16 cellular contexts compared by ENCODE assay signal in genomic region chr18:41499345-41499744, GRCh38.
DNase-seq lines count a peak whose midpoint lies in the region; ATAC-seq and TF ChIP-seq lines count a peak whose summit lies in the region.
"Had no signal": no experiment of that assay in that cellular context is flagged by ENCODE, and none has a peak within 500 bp of the region (broad histone marks: within the 10 kb centered on the region; RNA-seq: fewer than 3 reads in every experiment).

No MANE protein-coding gene starts in this region.

- no peak overlapping the region for H2BK5ac ChIP-seq in neuronal stem cell (ENCODE audit: low read length)

- CTCF ChIA-PET in MCF 10A (lab: Yijun Ruan, JAX): interaction anchor here (0.7 kb wide), 1 partner anchor 21 kb away, joined by 3 read pairs; no protein-coding TSS in a partner anchor

- no peak overlapping the region for H3K9ac ChIP-seq in neuronal stem cell (ENCODE audit: low read depth, low read length, poor library complexity)

- no peak overlapping the region for H4K8ac ChIP-seq in neuronal stem cell (ENCODE audit: low read depth, low read length)

- no peaks in the 10 kb centered on the region for H3K27me3 ChIP-seq in neuronal stem cell (ENCODE audit: control insufficient read depth in 3 of 3, insufficient read depth in 3 of 3, low read depth in 1 of 3, low read length in 3 of 3)

- no peak overlapping the region for H3K18ac ChIP-seq in neuronal stem cell (ENCODE audit: low read length)

- peaks cover 8% of the 10 kb centered on the region for H3K27me3 Mint-ChIP-seq in MCF 10A (ENCODE audit: insufficient read depth, unreplicated experiment)
- H3K27me3 Mint-ChIP-seq: CD4-positive, alpha-beta memory T cell had no signal

- H3K27ac Mint-ChIP-seq in MCF 10A (ENCODE audit: low read depth, unreplicated experiment): no peak overlapping the region
- H3K27ac Mint-ChIP-seq: CD4-positive, alpha-beta memory T cell; GM23338; H9 had no signal

- H3K9me3 Mint-ChIP-seq in MCF 10A (ENCODE audit: unreplicated experiment): no peaks in the 10 kb centered on the region
- H3K9me3 Mint-ChIP-seq: GM23338, H9 had no signal

- H3K36me3 Mint-ChIP-seq in MCF 10A (ENCODE audit: insufficient read depth, unreplicated experiment): no peaks in the 10 kb centered on the region
- H3K36me3 Mint-ChIP-seq: CD4-positive, alpha-beta memory T cell had no signal

- no peaks in the 10 kb centered on the region for H3K36me3 ChIP-seq in neuronal stem cell (replicated peaks in 1 of 2; ENCODE audit: control insufficient read depth in 2 of 2, insufficient read depth in 2 of 2, low read length in 2 of 2)

- no peak overlapping the region for H4K91ac ChIP-seq in neuronal stem cell (ENCODE audit: low read depth, low read length, poor library complexity)

- no peaks in the 10 kb centered on the region for H3K9me3 ChIP-seq in neuronal stem cell (replicated peaks in 1 of 2; ENCODE audit: control insufficient read depth in 2 of 2, insufficient read depth in 1 of 2, low read depth in 1 of 2, low read length in 2 of 2)

- H2BK12ac ChIP-seq in neuronal stem cell (ENCODE audit: low read length): no peak overlapping the region

- no peak overlapping the region for H3K14ac ChIP-seq in neuronal stem cell (ENCODE audit: low read length)

- H3K4me3 ChIP-seq in neuronal stem cell (ENCODE audit: low read length in 2 of 2): no peak overlapping the region
- H3K4me3 ChIP-seq: GM23338 had no signal

- intact Hi-C loops in MCF 10A (cut with micrococcal nuclease): no loop called here

- H3K4ac ChIP-seq in neuronal stem cell (ENCODE audit: low read length): no peak overlapping the region

- DNase-seq in NCI-H69 (lab: John Stamatoyannopoulos, UW) (peak; percentile 28), islet precursor cell (peak; percentile 55), neuronal stem cell (ENCODE audit: low spot score) (no peak), hippocampal formation (lab: John Stamatoyannopoulos, UW) (no peak), MCF 10A (ENCODE audit: unreplicated experiment) (no peak)
- DNase-seq: C1 segment of cervical spinal cord; Calu3; CD4-positive, alpha-beta memory T cell; COR-L47; DMS53; DMS79 treated with DMSO at 0.1 percent for 48 hours; GF-D8; H9 had no signal

- H2AK5ac ChIP-seq in neuronal stem cell (ENCODE audit: low read depth, low read length): no peak overlapping the region

- no peaks in the 10 kb centered on the region for H3K4me1 Mint-ChIP-seq in MCF 10A (ENCODE audit: insufficient read depth, unreplicated experiment)
- H3K4me1 Mint-ChIP-seq: CD4-positive, alpha-beta memory T cell had no signal

- no peak overlapping the region for H2AFZ ChIP-seq in neuronal stem cell (ENCODE audit: low read length)
- H2AFZ ChIP-seq: GM23338 had no signal

- no peaks in the 10 kb centered on the region for H3K79me1 ChIP-seq in neuronal stem cell (ENCODE audit: low read depth, low read length)

- WGBS in neuronal stem cell (ENCODE audit: extremely low coverage in 2 of 2, insufficient read length in 2 of 2, insufficient replicate concordance in 1 of 2), 2 donors: no CpG with 5 or more reads among the region's 1 CpG

- H3K23ac ChIP-seq in neuronal stem cell (ENCODE audit: low read depth, low read length, poor library complexity): no peak overlapping the region

- no TSS peak for BruUV-seq in MCF 10A (replicated peaks; lab: Mats Ljungman, UMichigan)

- H3K27ac ChIP-seq in neuronal stem cell (replicated peaks; ENCODE audit: low read length): peak overlapping the region; percentile 31

- no peak for ATAC-seq in HG02852 (IDR thresholded peaks at IDR 0.05; ENCODE audit: unreplicated experiment)
- ATAC-seq: GM23338, HCT116 had no signal

- peaks cover 0 to 2% of the 10 kb centered on the region in 2 donors for H3K4me1 ChIP-seq in neuronal stem cell (ENCODE audit: control insufficient read depth in 2 of 2, insufficient read depth in 1 of 2, low read depth in 1 of 2, low read length in 2 of 2)

- POLR2A ChIA-PET in MCF 10A (lab: Yijun Ruan, JAX): no interaction called here

- no peak overlapping the region for H2BK120ac ChIP-seq in neuronal stem cell (ENCODE audit: low read depth, low read length)

- TF ChIP-seq CTCF in MCF 10A (IDR thresholded peaks at IDR 0.05; ENCODE audit: unreplicated experiment): no peak

- H2BK15ac ChIP-seq in neuronal stem cell (ENCODE audit: low read length): no peak overlapping the region

- no peak overlapping the region for H3K4me2 ChIP-seq in neuronal stem cell (ENCODE audit: insufficient read depth, low read length, poor library complexity, severe bottlenecking)
- H3K4me2 ChIP-seq: GM23338 had no signal

- H3K4me3 Mint-ChIP-seq in MCF 10A (ENCODE audit: unreplicated experiment): no peak overlapping the region
- H3K4me3 Mint-ChIP-seq: CD4-positive, alpha-beta memory T cell; GM23338; H9 had no signal

Comparison
In these comparisons a context has a peak if more than half of its experiments do, and no peak if none do; other contexts are left out.
1. DNase-seq: peak in NCI-H69 (single experiment) and islet precursor cell (single experiment); none in neuronal stem cell (single experiment), hippocampal formation (0 of 2) and MCF 10A (single experiment).